Comparison of ENCODE assay signal across 11 cellular contexts in the genomic region with DNA sequence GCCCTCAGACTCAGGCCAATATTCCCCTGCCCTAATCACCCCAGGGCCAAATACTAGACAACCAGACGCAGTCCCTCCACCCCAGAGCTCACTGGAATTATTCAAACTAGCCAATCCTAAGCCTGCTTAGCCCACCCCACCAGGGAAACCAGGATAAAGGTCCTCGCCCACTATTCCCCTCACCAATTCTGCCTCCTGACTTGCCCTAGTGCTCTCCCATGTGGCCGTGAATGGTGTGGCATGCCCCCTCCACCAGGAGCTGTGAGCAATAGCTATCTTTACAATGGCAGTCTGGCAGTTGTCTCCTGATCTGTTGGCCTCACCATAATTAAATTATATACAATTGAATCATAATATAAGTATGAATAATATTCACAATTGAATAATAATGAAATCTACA. TPM values are rescaled to one million over a fixed set of nuclear protein-coding genes. Genes with fewer than 3 reads are reported as not detected.
DNase-seq lines count a peak whose midpoint lies in the region; ATAC-seq, FAIRE-seq and TF ChIP-seq lines count a peak whose summit lies in the region.
"Had no signal": no experiment of that assay in that cellular context is flagged by ENCODE, and none has a peak within 500 bp of the region (broad histone marks: within the 10 kb centered on the region; RNA-seq: fewer than 3 reads in every experiment).

No MANE protein-coding gene starts in this region.

- CTCF ChIA-PET in Calu3 (lab: Charles Lee): interaction anchor here (0.5 to 1.0 kb wide), 2 partner anchors 319 to 389 kb away, joined by 3 read pairs; no protein-coding TSS in a partner anchor

- no peak overlapping the region for H3K18ac ChIP-seq in H9 (ENCODE audit: insufficient read length, low read depth, low read length)

- H4K8ac ChIP-seq in H9 (replicated peaks; ENCODE audit: insufficient read length, low read depth, low read length): no peak overlapping the region

- peaks cover 4% of the 10 kb centered on the region for H3K9me3 Mint-ChIP-seq in Calu3 (ENCODE audit: low read depth, unreplicated experiment)
- H3K9me3 Mint-ChIP-seq in H9: no peaks in the 10 kb centered on the region
- H3K9me3 Mint-ChIP-seq: activated naive CD4-positive, alpha-beta T cell treated with anti-CD3 and anti-CD28 coated beads, Interleukin-2, amount 50 U/mL, for 24 hours; memory B cell had no signal

- intact Hi-C loops in Calu3 (cut with micrococcal nuclease; ENCODE audit: unreplicated experiment) (loop anchor here (5.0 to 10.0 kb wide), 3 partner anchors 372 to 1303 kb away; no protein-coding TSS in a partner anchor), kidney (cut with DNase I) (loop anchor here (5.0 kb wide), 1 partner anchor 293 kb away; no protein-coding TSS in a partner anchor)

- no peak overlapping the region for H4K91ac ChIP-seq in H9 (ENCODE audit: insufficient read length, low read depth, low read length)

- no peak overlapping the region for H3K9ac ChIP-seq in H9 (ENCODE audit: extremely low read depth, insufficient read length, low read length)
- H3K9ac ChIP-seq in kidney (ENCODE audit: low read length in 2 of 2): no peak overlapping the region

- no peak overlapping the region for H2AFZ ChIP-seq in H9 (ENCODE audit: low read length)

- H3K4me1 Mint-ChIP-seq in Calu3 (ENCODE audit: low read depth, unreplicated experiment) (no peaks in the 10 kb centered on the region), H9 (0 out of 4 replicates have a peak, but pooled peaks cover 0 to 2% of the 10 kb centered on the region in 2 experiments)
- H3K4me1 Mint-ChIP-seq: activated naive CD4-positive, alpha-beta T cell treated with anti-CD3 and anti-CD28 coated beads, Interleukin-2, amount 50 U/mL, for 24 hours; memory B cell had no signal

- H2BK5ac ChIP-seq in H9 (ENCODE audit: insufficient read length, low read length): no peak overlapping the region

- no peaks in the 10 kb centered on the region for H3K36me3 ChIP-seq in kidney (ENCODE audit: control insufficient read depth in 1 of 2, insufficient read depth in 2 of 2, low read length in 2 of 2)

- no peak overlapping the region for H3K4ac ChIP-seq in H9 (ENCODE audit: low read depth, low read length)

- no peak overlapping the region for H3K23ac ChIP-seq in H9 (ENCODE audit: insufficient read length, low read depth, low read length)

- no peak overlapping the region for H3K4me3 ChIP-seq in kidney (ENCODE audit: low read length in 2 of 2)

- H3K14ac ChIP-seq in H9 (ENCODE audit: insufficient read depth, low read length): no peak overlapping the region

- H3K4me2 ChIP-seq in H9 (ENCODE audit: insufficient read depth, insufficient read length, low read length): no peak overlapping the region

- TF ChIP-seq CTCF in Calu3 (IDR thresholded peaks at IDR 0.05; ENCODE audit: unreplicated experiment) (no peak), H9 (conservative IDR thresholded peaks at IDR 0.05) (peak; percentile 71), kidney (IDR thresholded peaks at IDR 0.05; ENCODE audit: borderline replicate concordance, extremely low read depth, insufficient read depth) (peak; percentile 23), omental fat pad (IDR thresholded peaks at IDR 0.05) (no peak)

- H3K27ac ChIP-seq in H9 (ENCODE audit: insufficient read length, low read depth, low read length) (no peak overlapping the region), kidney (ENCODE audit: low read depth in 2 of 2, low read length in 2 of 2) (no peak overlapping the region)

- H2AK5ac ChIP-seq in H9 (ENCODE audit: insufficient read length, low read length): no peak overlapping the region

- H4K20me1 ChIP-seq in H9 (ENCODE audit: control insufficient read depth, insufficient read depth, insufficient read length): no peaks in the 10 kb centered on the region

- H3K9me3 ChIP-seq in H9 (ENCODE audit: control insufficient read depth, low read depth, low read length) (no peaks in the 10 kb centered on the region), kidney (ENCODE audit: control insufficient read depth in 1 of 2, low read length in 2 of 2) (no peaks in the 10 kb centered on the region)

- FAIRE-seq in kidney (lab: Jason Lieb, UNC): no peak

- no peak overlapping the region for H4K5ac ChIP-seq in H9 (ENCODE audit: insufficient read length, low read depth, low read length)

- no peak overlapping the region for H2BK120ac ChIP-seq in H9 (ENCODE audit: low read depth, low read length, poor library complexity, severe bottlenecking)

- peak; percentile 16 for DNase-seq in Calu3
- DNase-seq in H9: peak; percentile 71
- DNase-seq in SK-N-DZ (ENCODE audit: low spot score): peak; percentile 48
- no peak for DNase-seq in kidney
- no peak for DNase-seq in NCI-H510A (lab: John Stamatoyannopoulos, UW)
- no peak for DNase-seq in activated gamma-delta T cell (lab: John Stamatoyannopoulos, UW)
- DNase-seq in omental fat pad (ENCODE audit: low spot score): no peak
- DNase-seq: NCI-H510A treated with DMSO at 0.1 percent for 48 hours had no signal

- H3K4me3 Mint-ChIP-seq in Calu3 (ENCODE audit: low read depth, unreplicated experiment): no peak overlapping the region
- H3K4me3 Mint-ChIP-seq in H9: no peak overlapping the region
- H3K4me3 Mint-ChIP-seq: activated naive CD4-positive, alpha-beta T cell treated with anti-CD3 and anti-CD28 coated beads, Interleukin-2, amount 50 U/mL, for 24 hours; memory B cell had no signal

- no peaks in the 10 kb centered on the region for H3K4me1 ChIP-seq in H9 (ENCODE audit: insufficient read depth, low read length)
- H3K4me1 ChIP-seq in kidney (ENCODE audit: control insufficient read depth in 1 of 2, insufficient read depth in 1 of 2, low read depth in 1 of 2, low read length in 2 of 2): no peaks in the 10 kb centered on the region

- no peak overlapping the region for H3T11ph ChIP-seq in H9 (ENCODE audit: low read length)

- no peaks in the 10 kb centered on the region for H3K23me2 ChIP-seq in H9 (ENCODE audit: insufficient read length, low read depth, low read length, poor library complexity, severe bottlenecking)

- BruUV-seq in Calu3 (replicated peaks; lab: Mats Ljungman, UMichigan): no TSS peak

- H3K56ac ChIP-seq in H9 (ENCODE audit: insufficient read length, low read depth, low read length): no peak overlapping the region

- H3K27ac Mint-ChIP-seq in Calu3 (ENCODE audit: unreplicated experiment): no peak overlapping the region
- no peak overlapping the region for H3K27ac Mint-ChIP-seq in H9
- H3K27ac Mint-ChIP-seq: activated naive CD4-positive, alpha-beta T cell treated with anti-CD3 and anti-CD28 coated beads, Interleukin-2, amount 50 U/mL, for 24 hours; memory B cell had no signal

- no peak overlapping the region for H2BK12ac ChIP-seq in H9 (ENCODE audit: insufficient read length, low read depth, low read length)

- H3K79me2 ChIP-seq in H9 (ENCODE audit: insufficient read depth, low read length): no peaks in the 10 kb centered on the region

- no CpG with 5 or more reads among the region's 3 CpGs for WGBS in H9 (ENCODE audit: extremely low coverage, insufficient read length, low lambda C conversion rate)

- H3K27me3 Mint-ChIP-seq in Calu3 (ENCODE audit: unreplicated experiment) (peaks cover 13% of the 10 kb centered on the region), H9 (ENCODE audit: low read depth) (no peaks in the 10 kb centered on the region)
- H3K27me3 Mint-ChIP-seq: activated naive CD4-positive, alpha-beta T cell treated with anti-CD3 and anti-CD28 coated beads, Interleukin-2, amount 50 U/mL, for 24 hours had no signal

- no peak overlapping the region for H2BK20ac ChIP-seq in H9 (ENCODE audit: low read depth, low read length, poor library complexity, severe bottlenecking)

- H3K36me3 Mint-ChIP-seq in Calu3 (ENCODE audit: insufficient read depth, unreplicated experiment) (no peaks in the 10 kb centered on the region), H9 (ENCODE audit: insufficient read depth in 1 of 3, low read depth in 3 of 3) (no peaks in the 10 kb centered on the region; a peak in 1 of 7 replicates)
- H3K36me3 Mint-ChIP-seq: activated naive CD4-positive, alpha-beta T cell treated with anti-CD3 and anti-CD28 coated beads, Interleukin-2, amount 50 U/mL, for 24 hours; memory B cell had no signal

- ATAC-seq in GM21390 (IDR thresholded peaks at IDR 0.05; ENCODE audit: unreplicated experiment) (no peak), omental fat pad (ENCODE audit: low FRiP score) (no peak)

- no peak overlapping the region; the same call in 1 of the 2 replicates for H2BK15ac ChIP-seq in H9 (ENCODE audit: low read depth, low read length)

- H3K27me3 ChIP-seq in H9 (ENCODE audit: insufficient read depth, low read length): no peaks in the 10 kb centered on the region

- H3K79me1 ChIP-seq in H9 (ENCODE audit: insufficient read depth, low read depth, low read length, poor library complexity, severe bottlenecking): no peaks in the 10 kb centered on the region

RNA-seq across cellular contexts. Expression of a gene that starts 42.3 kb away (rescaled TPM):
- total RNA-seq in Calu3 (2022): not detected in 2 replicates
- total RNA-seq in H9 (2021): 0.83 and 0.94 TPM in 2 replicates
- 0.15 and 0.27 TPM in 2 replicates for polyA plus RNA-seq in SK-N-DZ (2014; cell fraction: cytosol; rRNA removed)
- 0.25 TPM in 1 of 2 replicates, not detected in the other for polyA plus RNA-seq in SK-N-DZ (2014; cell fraction: nucleus; rRNA removed)
- 2.0 TPM for total RNA-seq in kidney
- 0.90 TPM for polyA plus RNA-seq in kidney (ENCODE audit: insufficient read depth, low read depth, low replicate concordance)
- total RNA-seq in omental fat pad: 10 to 100 TPM in 1 of 4 donors, 1 to 10 TPM in 3; 1.4 to 17.0 (median 3.5) TPM

Comparison
In these comparisons a context has a peak if more than half of its experiments do, and no peak if none do; other contexts are left out.
1. DNase-seq: peak in Calu3 (single experiment), H9 (single experiment) and SK-N-DZ (single experiment); none in kidney (single experiment), NCI-H510A (single experiment), activated gamma-delta T cell (single experiment) and omental fat pad (single experiment).
2. CTCF ChIP-seq: peak in H9 (single experiment) and kidney (single experiment); none in Calu3 (single experiment) and omental fat pad (0 of 3).